13 cellular contexts compared by ENCODE assay signal in genomic region chr2:116467243-116467642, GRCh38.
"Had no signal": no experiment of that assay in that cellular context is flagged by ENCODE, and none has a peak within 500 bp of the region (broad histone marks: within the 10 kb centered on the region; RNA-seq: fewer than 3 reads in every experiment).

No MANE protein-coding gene starts in this region.

- ATAC-seq: lower lobe of right lung; stimulated activated naive CD8-positive, alpha-beta T cell treated with anti-CD3 and anti-CD28 coated beads, Interleukin-15, amount 100 ng/mL, for 72 hours; upper lobe of right lung had no signal

- FAIRE-seq: bronchial epithelial cell, TTC549 had no signal

- DNase-seq: activated B cell treated with CpG ODN at 0.5 μM for 24 hours; activated CD4-positive, alpha-beta T cell treated with anti-CD3 and anti-CD28 coated beads, Interleukin-2, amount 10 ng/mL, durations not matched to agents 7 days and 5 days; activated T-cell treated with anti-CD3 and anti-CD28 coated beads for 4 hours; hypothalamus; lower lobe of right lung; retina; stimulated activated CD4-positive, alpha-beta T cell treated with anti-CD3 and anti-CD28 coated beads, Interleukin-15, amount 100 ng/mL, for 24 hours; stimulated activated CD4-positive, alpha-beta T cell treated with anti-CD3 and anti-CD28 coated beads, Interleukin-4, amount 100 ng/mL, for 4 hours; stimulated activated naive CD8-positive, alpha-beta T cell treated with anti-CD3 and anti-CD28 coated beads, Interleukin-15, amount 100 ng/mL, for 72 hours; testis; upper lobe of right lung had no signal
